ENCODE assay signal across 18 cellular contexts in genomic region chr3:36303286-36303685, GRCh38.
A peak's percentile ranks its signal among the peaks of the same experiment; 100 is the strongest.
DNase-seq lines count a peak whose midpoint lies in the region; ATAC-seq, FAIRE-seq and TF ChIP-seq lines count a peak whose summit lies in the region.
"Had no signal": no experiment of that assay in that cellular context is flagged by ENCODE, and none has a peak within 500 bp of the region (broad histone marks: within the 10 kb centered on the region; RNA-seq: fewer than 3 reads in every experiment).

No MANE protein-coding gene starts in this region.

- H3K56ac ChIP-seq in mesendoderm (ENCODE audit: low read length), result no peak overlapping the region

- no peak overlapping the region for H3K27ac ChIP-seq in HepG2 (ENCODE audit: extremely low read length, insufficient read depth, low read length)
- no peak overlapping the region for H3K27ac ChIP-seq in right lobe of liver
- H3K27ac ChIP-seq in osteoblast (ENCODE audit: low read depth, low read length), result no peak overlapping the region
- no peak overlapping the region for H3K27ac ChIP-seq in mesendoderm (ENCODE audit: low read depth, low read length)
- H3K27ac ChIP-seq: HL-60 had no signal

- TF ChIP-seq RAD21 in HepG2 (CRISPR knock-in tag; IDR thresholded peaks at IDR 0.05), result no peak

- in situ Hi-C loops in HepG2 (cut with HindIII; ENCODE audit: extremely low pct_ligation_motif_present, low pct_unique_long_range_greater_than_20kb), result no loop called here

- no peak overlapping the region for H3K18ac ChIP-seq in mesendoderm (ENCODE audit: low read length)

- H3K79me1 ChIP-seq in mesendoderm (ENCODE audit: low read length), result no peaks in the 10 kb centered on the region

- TF ChIP-seq EP300 in HepG2 (IDR thresholded peaks at IDR 0.05; ENCODE audit: low read depth in 2 of 2, low read length in 2 of 2), result no peak
- no peak for TF ChIP-seq EP300 in HepG2 (CRISPR knock-in tag; IDR thresholded peaks at IDR 0.05; ENCODE audit: borderline replicate concordance)

- H2BK5ac ChIP-seq in mesendoderm (ENCODE audit: low read length), result no peak overlapping the region

- no peak overlapping the region for H2BK15ac ChIP-seq in mesendoderm (replicated peaks; ENCODE audit: low read depth)

- H3K27me3 ChIP-seq in HepG2 (ENCODE audit: control insufficient read depth in 1 of 2, insufficient read depth in 2 of 2, low read length in 2 of 2) (no peaks in the 10 kb centered on the region), right lobe of liver (no peaks in the 10 kb centered on the region), osteoblast (ENCODE audit: insufficient read depth, low read length) (no peaks in the 10 kb centered on the region), mesendoderm (ENCODE audit: insufficient read depth, low read length, poor library complexity) (no peaks in the 10 kb centered on the region)

- H3K4me2 ChIP-seq in HepG2 (ENCODE audit: low read depth, low read length), result no peak overlapping the region
- H3K4me2 ChIP-seq in osteoblast (ENCODE audit: insufficient read depth, low read length), result no peak overlapping the region
- no peak overlapping the region for H3K4me2 ChIP-seq in mesendoderm (ENCODE audit: low read length)

- TF ChIP-seq CTCF in HepG2 (CRISPR knock-in tag; IDR thresholded peaks at IDR 0.05) (no peak), right lobe of liver (IDR thresholded peaks at IDR 0.05) (no peak), osteoblast (IDR thresholded peaks at IDR 0.05; ENCODE audit: extremely low read depth, low read depth, low read length) (no peak)

- no peak for TF ChIP-seq POLR2A in HepG2 (IDR thresholded peaks at IDR 0.05; ENCODE audit: insufficient read depth in 1 of 2, low read depth in 2 of 2, low read length in 2 of 2)
- no peak for TF ChIP-seq POLR2A in right lobe of liver (IDR thresholded peaks at IDR 0.05)

- H2AK5ac ChIP-seq in mesendoderm (ENCODE audit: low read length), result no peak overlapping the region

- BruUV-seq in HepG2 (replicated peaks; lab: Mats Ljungman, UMichigan), result no TSS peak

- CTCF ChIA-PET in HepG2 (lab: Yijun Ruan, JAX; ENCODE audit: low intra/inter-chr PET ratio, low total read pairs), result no interaction called here

- no peak for FAIRE-seq in HepG2 (lab: Jason Lieb, UNC)
- FAIRE-seq: GM12878, H1 had no signal

- H3K79me2 ChIP-seq in HepG2 (ENCODE audit: insufficient read depth, low read length) (no peaks in the 10 kb centered on the region), osteoblast (ENCODE audit: insufficient read depth, low read length) (no peaks in the 10 kb centered on the region), mesendoderm (ENCODE audit: control insufficient read depth, insufficient read depth, low read length) (no peaks in the 10 kb centered on the region)

- no peak overlapping the region for H3K9ac ChIP-seq in HepG2 (ENCODE audit: insufficient read depth, low read depth, low read length)
- no peak overlapping the region for H3K9ac ChIP-seq in mesendoderm (ENCODE audit: low read length)

- no peak for DNase-seq in HepG2 (ENCODE audit: low spot score)
- DNase-seq in right lobe of liver, result no peak
- DNase-seq in RPMI7951 (ENCODE audit: low read depth), result peak; percentile 2
- no peak for DNase-seq in osteoblast (ENCODE audit: insufficient read length, low spot score, missing footprints)
- no peak for DNase-seq in mesendoderm
- no peak for DNase-seq in stimulated activated CD4-positive, alpha-beta T cell treated with anti-CD3 and anti-CD28 coated beads, Interleukin-2, amount 100 ng/mL, for 24 hours
- DNase-seq: 8988T; C1 segment of cervical spinal cord; Calu3; CD4-positive, alpha-beta T cell; DMS 273 treated with DMSO at 0.1 percent for 48 hours; HCEC 1CT; HFFc6; IMR-90 had no signal

- H4K20me1 ChIP-seq in HepG2 (ENCODE audit: insufficient read depth, low read length) (no peaks in the 10 kb centered on the region), osteoblast (ENCODE audit: insufficient read depth, low read length) (no peaks in the 10 kb centered on the region)

- no peak overlapping the region for H3K23ac ChIP-seq in mesendoderm (ENCODE audit: low read length)

- H3K4me1 ChIP-seq in HepG2 (ENCODE audit: insufficient read depth, low read length) (no peaks in the 10 kb centered on the region), right lobe of liver (no peaks in the 10 kb centered on the region), osteoblast (ENCODE audit: insufficient read depth, low read length) (no peaks in the 10 kb centered on the region), mesendoderm (ENCODE audit: control insufficient read depth, low read depth, low read length) (no peaks in the 10 kb centered on the region)

- 8% methylated on average over 5 of the region's 5 CpGs for WGBS in HepG2 (ENCODE audit: low lambda C conversion rate)
- WGBS in right lobe of liver (ENCODE audit: insufficient coverage, low coverage, low lambda C conversion rate, missing lambda C conversion rate), result 68% methylated on average over 4 of the region's 5 CpGs
- no CpG with 5 or more reads among the region's 5 CpGs for WGBS in mesendoderm (ENCODE audit: extremely low coverage, insufficient coverage, low lambda C conversion rate)

- intact Hi-C loops in HepG2 (cut with micrococcal nuclease; ENCODE audit: unreplicated experiment) (no loop called here), right lobe of liver (cut with DNase I) (no loop called here)

- no peak for ATAC-seq in HepG2
- ATAC-seq in right lobe of liver, result no peak
- ATAC-seq in GM18517 (IDR thresholded peaks at IDR 0.05; ENCODE audit: unreplicated experiment), result no peak
- ATAC-seq: GM12878 had no signal

- POLR2A ChIA-PET in HepG2 (lab: Yijun Ruan, JAX), result no interaction called here

- H2AFZ ChIP-seq in HepG2 (ENCODE audit: low read length) (no peak overlapping the region), osteoblast (ENCODE audit: low read length) (peak overlapping the region; percentile 34)

- H4K5ac ChIP-seq in mesendoderm (ENCODE audit: low read length), result no peak overlapping the region

- no peaks in the 10 kb centered on the region for H3K36me3 ChIP-seq in HepG2 (replicated peaks in 1 of 2; ENCODE audit: control insufficient read depth in 1 of 2, insufficient read depth in 2 of 2, low read length in 2 of 2)
- no peaks in the 10 kb centered on the region for H3K36me3 ChIP-seq in right lobe of liver
- no peaks in the 10 kb centered on the region for H3K36me3 ChIP-seq in osteoblast (ENCODE audit: insufficient read depth, low read length)
- no peaks in the 10 kb centered on the region for H3K36me3 ChIP-seq in mesendoderm (ENCODE audit: control insufficient read depth, insufficient read depth, low read length)

- H3K9me3 ChIP-seq in HepG2 (ENCODE audit: low read length) (no peaks in the 10 kb centered on the region), right lobe of liver (no peaks in the 10 kb centered on the region), osteoblast (ENCODE audit: low read depth, low read length) (no peaks in the 10 kb centered on the region)

- no peak overlapping the region for H2BK120ac ChIP-seq in mesendoderm (ENCODE audit: low read depth, low read length)

- H3K4ac ChIP-seq in mesendoderm (ENCODE audit: low read depth, low read length), result no peak overlapping the region

- H3K4me3 ChIP-seq in HepG2 (replicated peaks in 1 of 3; ENCODE audit: insufficient read depth in 1 of 3, low read depth in 2 of 3, low read length in 3 of 3), result no peak overlapping the region
- no peak overlapping the region for H3K4me3 ChIP-seq in right lobe of liver
- no peak overlapping the region for H3K4me3 ChIP-seq in osteoblast (ENCODE audit: insufficient read depth, low read length)
- no peak overlapping the region for H3K4me3 ChIP-seq in mesendoderm (ENCODE audit: low read length)
- H3K4me3 ChIP-seq: GM12878 had no signal

- H4K8ac ChIP-seq in mesendoderm (ENCODE audit: low read depth, low read length), result no peak overlapping the region

TF ChIP-seq in HepG2, 621 proteins besides CTCF, POLR2A, EP300 and RAD21:
- peak; percentile 58 for TF ChIP-seq CREB1 (IDR thresholded peaks at IDR 0.05)
- no peak for TF ChIP-seq CREB1 (CRISPR knock-in tag; IDR thresholded peaks at IDR 0.05)
- TF ChIP-seq RELA (CRISPR knock-in tag; IDR thresholded peaks at IDR 0.05), result no peak
